Comparison of ENCODE assay signal across 8 cellular contexts in the genomic region with DNA sequence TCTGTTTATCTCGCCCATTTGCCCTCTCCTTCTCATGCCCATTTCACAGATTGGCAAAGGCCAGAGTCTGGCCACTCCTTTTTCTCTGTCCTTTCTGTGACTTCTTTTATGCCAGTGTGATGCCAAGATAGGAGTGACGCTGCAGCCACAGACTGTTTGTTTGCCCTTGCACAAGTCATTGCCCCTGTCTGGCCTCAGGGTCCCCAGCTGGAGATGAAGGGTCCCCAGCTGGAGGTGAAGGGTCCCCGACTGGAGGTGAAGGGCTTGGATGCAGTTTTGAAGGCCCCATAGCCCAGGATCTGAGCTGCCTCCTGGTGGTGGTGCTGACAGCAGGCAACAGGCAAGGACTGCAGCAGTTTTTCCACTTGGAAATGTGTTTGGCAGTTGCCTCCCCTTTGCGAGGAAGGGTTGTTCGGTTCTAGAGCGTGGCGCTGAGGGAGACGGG. TPM values are rescaled to one million over a fixed set of nuclear protein-coding genes. Genes with fewer than 3 reads are reported as not detected.
A peak's percentile ranks its signal among the peaks of the same experiment; 100 is the strongest.
DNase-seq lines count a peak whose midpoint lies in the region; ATAC-seq and TF ChIP-seq lines count a peak whose summit lies in the region.

No MANE protein-coding gene starts in this region.

- H3K9me3 Mint-ChIP-seq in activated naive CD8-positive, alpha-beta T cell treated with anti-CD3 and anti-CD28 coated beads, Interleukin-2, amount 50 U/mL, for 24 hours = no peaks in the 10 kb centered on the region

- TF ChIP-seq CTCF in RWPE1 (conservative IDR thresholded peaks at IDR 0.05; ENCODE audit: low read depth) = peak; percentile 18

- CTCF ChIA-PET in RWPE1 (lab: Yijun Ruan, JAX) = interaction anchor here (0.7 to 1.6 kb wide), 5 partner anchors 8 to 253 kb away, joined by 3 to 7 read pairs (median 3); no protein-coding TSS in a partner anchor

- H3K4me3 Mint-ChIP-seq in activated naive CD8-positive, alpha-beta T cell treated with anti-CD3 and anti-CD28 coated beads, Interleukin-2, amount 50 U/mL, for 24 hours = no peak overlapping the region

- POLR2A ChIA-PET in RWPE1 (lab: Yijun Ruan, JAX; ENCODE audit: low non-redundant PET) = no interaction called here

- in situ Hi-C loops in G401 (cut with HindIII; ENCODE audit: low sequenced_read_pairs) = no loop called here

- ATAC-seq in HG03039 (IDR thresholded peaks at IDR 0.05; ENCODE audit: unreplicated experiment) = no peak
- no peak for ATAC-seq in activated naive CD8-positive, alpha-beta T cell treated with anti-CD3 and anti-CD28 coated beads, Interleukin-2, amount 50 U/mL, for 24 hours

- H3K36me3 Mint-ChIP-seq in activated naive CD8-positive, alpha-beta T cell treated with anti-CD3 and anti-CD28 coated beads, Interleukin-2, amount 50 U/mL, for 24 hours (ENCODE audit: low read depth) = no peaks in the 10 kb centered on the region

- H3K27me3 Mint-ChIP-seq in activated naive CD8-positive, alpha-beta T cell treated with anti-CD3 and anti-CD28 coated beads, Interleukin-2, amount 50 U/mL, for 24 hours = no peaks in the 10 kb centered on the region

- DNase-seq in G401 (ENCODE audit: low spot score) (peak; percentile 76), RWPE1 (ENCODE audit: low spot score) (no peak), fibroblast of the conjunctiva (ENCODE audit: low read depth) (peak; percentile 51), pons (ENCODE audit: low spot score) (peak; percentile 60), SHP77 (lab: John Stamatoyannopoulos, UW) (no peak), CD1c-positive myeloid dendritic cell (ENCODE audit: extremely low spot score) (no peak)
- DNase-seq in activated naive CD8-positive, alpha-beta T cell treated with anti-CD3 and anti-CD28 coated beads, Interleukin-2, amount 50 U/mL, for 24 hours = no peak

- no peaks in the 10 kb centered on the region for H3K4me1 Mint-ChIP-seq in activated naive CD8-positive, alpha-beta T cell treated with anti-CD3 and anti-CD28 coated beads, Interleukin-2, amount 50 U/mL, for 24 hours

- no peak overlapping the region for H3K27ac Mint-ChIP-seq in activated naive CD8-positive, alpha-beta T cell treated with anti-CD3 and anti-CD28 coated beads, Interleukin-2, amount 50 U/mL, for 24 hours

- H3K27ac ChIP-seq in RWPE1 = peak overlapping the region; percentile 85

RNA-seq across cellular contexts. Expression of gene SLC29A3, which starts 50.8 kb away (rescaled TPM):
- total RNA-seq in G401 (2014; rRNA removed; shearing (Covaris generic)) = 3.3 and 3.4 TPM in 2 replicates

RNA-seq across cellular contexts. Expression of gene UNC5B, which starts 55.9 kb away (rescaled TPM):
- total RNA-seq in G401 (2014; rRNA removed; shearing (Covaris generic)) = 12.9 and 14.4 TPM in 2 replicates

Comparison
In these comparisons a context has a peak if more than half of its experiments do, and no peak if none do; other contexts are left out.
1. DNase-seq: peak in G401 (single experiment), fibroblast of the conjunctiva (single experiment) and pons (single experiment); none in RWPE1 (single experiment), SHP77 (0 of 2), activated naive CD8-positive, alpha-beta T cell treated with anti-CD3 and anti-CD28 coated beads, Interleukin-2, amount 50 U/mL, for 24 hours (single experiment) and CD1c-positive myeloid dendritic cell (single experiment).